ENCODE assay signal across 8 cellular contexts in genomic region chr19:4916292-4917082, GRCh38. TPM values are rescaled to one million over a fixed set of nuclear protein-coding genes. Genes with fewer than 3 reads are reported as not detected.
DNase-seq lines count a peak whose midpoint lies in the region; FAIRE-seq and TF ChIP-seq lines count a peak whose summit lies in the region.

No MANE protein-coding gene starts in this region.

- peak overlapping the region; percentile 55 to 61 for H3K4me3 ChIP-seq in CD4-positive, alpha-beta memory T cell (ENCODE audit: low read length in 2 of 2)
- no peak overlapping the region for H3K4me3 ChIP-seq in astrocyte (ENCODE audit: insufficient read depth, low read depth, low read length)

- intact Hi-C loops in CD4-positive, alpha-beta memory T cell (cut with micrococcal nuclease), result no loop called here

- TF ChIP-seq CTCF in astrocyte (IDR thresholded peaks at IDR 0.05; ENCODE audit: insufficient read depth, low read depth, low read length), result no peak
- no peak for TF ChIP-seq CTCF in neural crest cell (conservative IDR thresholded peaks at IDR 0.05)

- no peaks in the 10 kb centered on the region for H3K36me3 ChIP-seq in CD4-positive, alpha-beta memory T cell (ENCODE audit: insufficient read depth, low read length)
- H3K36me3 ChIP-seq in astrocyte (ENCODE audit: insufficient read depth, low read length), result peaks cover 9% of the 10 kb centered on the region

- H3K27ac Mint-ChIP-seq in CD4-positive, alpha-beta memory T cell, result peak overlapping the region; percentile 98 to 100 (median 99)
- peak overlapping the region; percentile 85 for H3K27ac Mint-ChIP-seq in astrocyte (ENCODE audit: unreplicated experiment)
- peak overlapping the region; percentile 92 for H3K27ac Mint-ChIP-seq in neural crest cell (ENCODE audit: unreplicated experiment)

- no peak overlapping the region for H2AFZ ChIP-seq in astrocyte (ENCODE audit: low read depth, low read length)

- H3K36me3 Mint-ChIP-seq in CD4-positive, alpha-beta memory T cell, result peaks cover 0 to 4% of the 10 kb centered on the region in 2 donors
- H3K36me3 Mint-ChIP-seq in astrocyte (ENCODE audit: low read depth, unreplicated experiment) (peaks cover 5% of the 10 kb centered on the region), neural crest cell (ENCODE audit: low read depth) (peaks cover 20% of the 10 kb centered on the region)

- DNase-seq in CD4-positive, alpha-beta memory T cell, result peak; percentile 33 to 67 (median 44)
- DNase-seq in MV-4-11 (lab: John Stamatoyannopoulos, UW) (peak; percentile 71), astrocyte (ENCODE audit: low read depth) (no peak), neural crest cell (ENCODE audit: low read depth, low spot score) (no peak), NCI-H1694 treated with DMSO at 0.1 percent for 48 hours (lab: John Stamatoyannopoulos, UW) (no peak), DMS79 treated with DMSO at 0.1 percent for 48 hours (lab: John Stamatoyannopoulos, UW) (no peak), DMS153 treated with DMSO at 0.1 percent for 48 hours (lab: John Stamatoyannopoulos, UW; ENCODE audit: unreplicated experiment) (no peak), NCI-H2171 treated with DMSO at 0.1 percent for 48 hours (lab: John Stamatoyannopoulos, UW) (no peak)

- H3K4me1 ChIP-seq in CD4-positive, alpha-beta memory T cell (ENCODE audit: insufficient read depth, low read length), result peaks cover 58% of the 10 kb centered on the region
- peaks cover 45% of the 10 kb centered on the region for H3K4me1 ChIP-seq in astrocyte (ENCODE audit: insufficient read depth, low read length)

- peak overlapping the region; percentile 80 for H3K4me2 ChIP-seq in astrocyte (ENCODE audit: low read length)

- no peaks in the 10 kb centered on the region for H3K9me3 ChIP-seq in CD4-positive, alpha-beta memory T cell (ENCODE audit: control insufficient read depth in 1 of 2, low read length in 2 of 2)
- H3K9me3 ChIP-seq in astrocyte (ENCODE audit: insufficient read depth, low read depth, low read length), result no peaks in the 10 kb centered on the region

- peak overlapping the region; percentile 94 to 100 (median 100) for H3K4me3 Mint-ChIP-seq in CD4-positive, alpha-beta memory T cell
- H3K4me3 Mint-ChIP-seq in astrocyte (ENCODE audit: unreplicated experiment), result peak overlapping the region; percentile 20
- peak overlapping the region; percentile 70 for H3K4me3 Mint-ChIP-seq in neural crest cell

- H3K79me2 ChIP-seq in astrocyte (ENCODE audit: insufficient read depth, low read length), result peaks cover 92% of the 10 kb centered on the region

- peaks cover 28 to 57% (median 40%) of the 10 kb centered on the region in 4 donors for H3K4me1 Mint-ChIP-seq in CD4-positive, alpha-beta memory T cell
- H3K4me1 Mint-ChIP-seq in astrocyte (ENCODE audit: low read depth, unreplicated experiment) (peaks cover 32% of the 10 kb centered on the region), neural crest cell (peaks cover 37% of the 10 kb centered on the region)

- peak overlapping the region; percentile 62 for H3K27ac ChIP-seq in CD4-positive, alpha-beta memory T cell (ENCODE audit: low read depth, low read length)
- H3K27ac ChIP-seq in astrocyte (ENCODE audit: low read depth, low read length), result peak overlapping the region; percentile 86

- H3K27me3 ChIP-seq in CD4-positive, alpha-beta memory T cell (ENCODE audit: insufficient read depth, low read length), result no peaks in the 10 kb centered on the region
- H3K27me3 ChIP-seq in astrocyte (ENCODE audit: insufficient read depth, low read length), result no peaks in the 10 kb centered on the region

- POLR2A ChIA-PET in CD4-positive, alpha-beta memory T cell (lab: Charles Lee; ENCODE audit: partially characterized antibody), result interaction anchor here (0.6 to 7.4 kb wide), 11 partner anchors 10 to 669 kb away, joined by 3 to 113 read pairs (median 4); partner anchors contain the start of genes FEM1A, KDM4B and PLIN3

- peak overlapping the region; percentile 75 for H3K9ac ChIP-seq in astrocyte (ENCODE audit: low read length)

- FAIRE-seq in astrocyte (lab: Jason Lieb, UNC), result no peak

- no peaks in the 10 kb centered on the region for H3K27me3 Mint-ChIP-seq in CD4-positive, alpha-beta memory T cell
- H3K27me3 Mint-ChIP-seq in astrocyte (ENCODE audit: low read depth, unreplicated experiment) (no peaks in the 10 kb centered on the region), neural crest cell (ENCODE audit: low read depth) (no peaks in the 10 kb centered on the region)

- H3K9me3 Mint-ChIP-seq in CD4-positive, alpha-beta memory T cell, result no peaks in the 10 kb centered on the region
- H3K9me3 Mint-ChIP-seq in astrocyte (ENCODE audit: unreplicated experiment) (no peaks in the 10 kb centered on the region), neural crest cell (no peaks in the 10 kb centered on the region)

- H4K20me1 ChIP-seq in astrocyte (ENCODE audit: insufficient read depth, low read length), result peaks cover 22% of the 10 kb centered on the region

- CTCF ChIA-PET in CD4-positive, alpha-beta memory T cell (lab: Charles Lee; ENCODE audit: partially characterized antibody), result interaction anchor here (0.9 to 6.8 kb wide), 7 partner anchors 10 to 114 kb away, joined by 3 to 225 read pairs (median 3); partner anchors contain the start of gene PLIN3

RNA-seq across cellular contexts. Expression of gene UHRF1, which starts 7.2 kb away (rescaled TPM):
- total RNA-seq in CD4-positive, alpha-beta memory T cell, result under 1 TPM; 0.11 to 0.15 TPM
- polyA plus RNA-seq in CD4-positive, alpha-beta memory T cell, result under 1 TPM in 1 of 2 donors, not detected in 1; 0.22 TPM
- total RNA-seq in astrocyte (11.8 and 16.2 TPM in 2 replicates), neural crest cell (219 and 223 TPM in 2 replicates)

RNA-seq across cellular contexts. Expression of gene ARRDC5, which starts 13.8 kb away (rescaled TPM):
- 10 to 100 TPM in 1 of 2 experiments, 1 to 10 TPM in 1; 9.1 to 13.2 TPM for total RNA-seq in CD4-positive, alpha-beta memory T cell
- polyA plus RNA-seq in CD4-positive, alpha-beta memory T cell, result 1 to 10 TPM in 1 of 2 donors, under 1 TPM in 1; 0.52 to 1.4 TPM
- total RNA-seq in astrocyte (not detected in 2 replicates), neural crest cell (not detected in 2 replicates)

RNA-seq across cellular contexts. Expression of gene PLIN3, which starts 49.0 kb away (rescaled TPM):
- 10 to 100 TPM; 16.0 to 18.2 TPM for total RNA-seq in CD4-positive, alpha-beta memory T cell
- polyA plus RNA-seq in CD4-positive, alpha-beta memory T cell, result 10 to 100 TPM; 30.1 to 50.1 TPM
- total RNA-seq in astrocyte (148 and 157 TPM in 2 replicates), neural crest cell (40.3 and 42.4 TPM in 2 replicates)

RNA-seq across cellular contexts. Expression of gene KDM4B, which starts 52.4 kb away (rescaled TPM):
- total RNA-seq in CD4-positive, alpha-beta memory T cell, result 10 to 100 TPM; 47.9 to 50.4 TPM
- 10 to 100 TPM in 1 of 2 donors, 1 to 10 TPM in 1; 3.2 to 11.9 TPM for polyA plus RNA-seq in CD4-positive, alpha-beta memory T cell
- total RNA-seq in astrocyte, result 55.2 and 61.4 TPM in 2 replicates
- total RNA-seq in neural crest cell, result 43.3 and 45.4 TPM in 2 replicates

Comparison
In these comparisons a context has a peak if more than half of its experiments do, and no peak if none do; other contexts are left out.
1. DNase-seq: peak in CD4-positive, alpha-beta memory T cell (5 of 5) and MV-4-11 (single experiment); none in astrocyte (single experiment), neural crest cell (single experiment), NCI-H1694 treated with DMSO at 0.1 percent for 48 hours (single experiment), DMS79 treated with DMSO at 0.1 percent for 48 hours (single experiment), DMS153 treated with DMSO at 0.1 percent for 48 hours (single experiment) and NCI-H2171 treated with DMSO at 0.1 percent for 48 hours (single experiment).
2. H3K4me3 Mint-ChIP-seq: peak in every context shown above with its lines; median percentile 100 in CD4-positive, alpha-beta memory T cell; 70 in neural crest cell; 20 in astrocyte.
3. RNA of gene UHRF1, which starts 7.2 kb away (total RNA-seq): 219 to 223 TPM in neural crest cell and 11.8 to 16.2 TPM in astrocyte; 0.11 to 0.15 TPM in CD4-positive, alpha-beta memory T cell; every median in the first group is over 10 times any median in the second.
4. RNA of gene ARRDC5, which starts 13.8 kb away (total RNA-seq): 9.1 to 13.2 TPM in CD4-positive, alpha-beta memory T cell; not detected in astrocyte and not detected in neural crest cell; every median in the first group is over 10 times any median in the second.
5. Peak in every context shown above with its lines, with median percentiles within 50 percentile points of each other: H3K27ac Mint-ChIP-seq.